11 cellular contexts compared by ENCODE assay signal in genomic region chr20:51697119-51697826, GRCh38.
DNase-seq lines count a peak whose midpoint lies in the region; ATAC-seq, FAIRE-seq and TF ChIP-seq lines count a peak whose summit lies in the region.
"Had no signal": no experiment of that assay in that cellular context is flagged by ENCODE, and none has a peak within 500 bp of the region (broad histone marks: within the 10 kb centered on the region; RNA-seq: fewer than 3 reads in every experiment).

No MANE protein-coding gene starts in this region.

- peak overlapping the region; percentile 77; the same call in 1 of the 2 replicates for H2AK5ac ChIP-seq in H1 (ENCODE audit: low read depth, low read length)

- no peak overlapping the region for H3K23ac ChIP-seq in H1 (ENCODE audit: insufficient read length)

- H3K9ac ChIP-seq in H1 (replicated peaks in 1 of 4; ENCODE audit: extremely low read depth in 1 of 4, low read depth in 3 of 4, low read length in 3 of 4) (no peak overlapping the region; a peak in 1 of 7 replicates), parathyroid adenoma (no peak overlapping the region)

- H2BK15ac ChIP-seq in H1 (ENCODE audit: low read length): no peak overlapping the region

- H2BK20ac ChIP-seq in H1 (ENCODE audit: low read length): peak overlapping the region; percentile 43; the same call in 1 of the 2 replicates

- H3K4me1 ChIP-seq in H1 (replicated peaks in 1 of 4; ENCODE audit: control insufficient read depth in 3 of 4, insufficient read depth in 4 of 4, low read length in 3 of 4) (peaks cover 11 to 24% (median 20%) of the 10 kb centered on the region in 4 experiments), parathyroid adenoma (peaks cover 21% of the 10 kb centered on the region), Peyer's patch (peaks cover 0 to 10% (median 0%) of the 10 kb centered on the region in 4 donors)

- FAIRE-seq in H1 (lab: Jason Lieb, UNC): no peak

- H2BK5ac ChIP-seq in H1 (ENCODE audit: low read depth, low read length): peak overlapping the region; percentile 63; the same call in 1 of the 2 replicates

- no peaks in the 10 kb centered on the region for H3K79me1 ChIP-seq in H1 (ENCODE audit: low read depth, low read length)

- no peak overlapping the region for H4K8ac ChIP-seq in H1 (ENCODE audit: extremely low read depth, insufficient read depth, low read length)

- H3K14ac ChIP-seq in H1 (ENCODE audit: insufficient read length): no peak overlapping the region

- no peak for TF ChIP-seq RAD21 in H1 (IDR thresholded peaks at IDR 0.05 in 1 of 2, conservative IDR thresholded peaks at IDR 0.05 in 1 of 2; ENCODE audit: low read depth in 2 of 2, low read length in 2 of 2)

- H3K27me3 ChIP-seq in H1 (replicated peaks in 1 of 4; ENCODE audit: control insufficient read depth in 3 of 4, extremely low read depth in 1 of 4, insufficient read depth in 3 of 4, low read length in 3 of 4): no peaks in the 10 kb centered on the region
- no peaks in the 10 kb centered on the region for H3K27me3 ChIP-seq in parathyroid adenoma (ENCODE audit: control insufficient read depth, insufficient read depth, low read length)
- H3K27me3 ChIP-seq in Peyer's patch: no peaks in the 10 kb centered on the region

- no peak overlapping the region for H4K5ac ChIP-seq in H1 (ENCODE audit: insufficient read length, low read depth, low read length)

- no peaks in the 10 kb centered on the region for H4K20me1 ChIP-seq in H1 (replicated peaks in 1 of 2; ENCODE audit: control insufficient read depth in 1 of 2, insufficient read depth in 2 of 2, low read length in 2 of 2)

- H2BK120ac ChIP-seq in H1 (replicated peaks; ENCODE audit: low read depth, low read length): peak overlapping the region; percentile 26

- H3K79me2 ChIP-seq in H1 (ENCODE audit: control insufficient read depth in 1 of 2, insufficient read depth in 2 of 2, low read length in 2 of 2) (no peaks in the 10 kb centered on the region), parathyroid adenoma (no peaks in the 10 kb centered on the region)

- H3K9me3 ChIP-seq in H1 (ENCODE audit: insufficient read depth in 2 of 2, low read depth in 1 of 2, low read length in 1 of 2): no peaks in the 10 kb centered on the region
- no peaks in the 10 kb centered on the region for H3K9me3 ChIP-seq in parathyroid adenoma (ENCODE audit: control insufficient read depth, low read length)
- H3K9me3 ChIP-seq in Peyer's patch: no peaks in the 10 kb centered on the region

- WGBS in H1 (ENCODE audit: extremely low coverage in 1 of 2, insufficient coverage in 1 of 2, insufficient read length in 1 of 2, insufficient replicate concordance in 2 of 2, low coverage in 1 of 2, low lambda C conversion rate in 2 of 2, missing lambda C conversion rate in 1 of 2), 2 experiments: 83% methylated on average over 8 of the region's 8 CpGs; no CpG with 5 or more reads in 1 of the 2 experiments

- H3K23me2 ChIP-seq in H1 (ENCODE audit: low read depth, low read length): no peaks in the 10 kb centered on the region

- POLR2A ChIA-PET in H1 (lab: Charles Lee; ENCODE audit: partially characterized antibody): interaction anchor here (1.0 kb wide), 1 partner anchor 9 kb away, joined by 5 read pairs; no protein-coding TSS in a partner anchor

- peak overlapping the region; percentile 75 for H2BK12ac ChIP-seq in H1 (ENCODE audit: low read depth, low read length)

- H3K4me3 ChIP-seq in H1 (ENCODE audit: extremely low read depth in 1 of 4, insufficient read depth in 2 of 4, low read depth in 3 of 4, low read length in 4 of 4) (no peak overlapping the region), parathyroid adenoma (ENCODE audit: low read depth, low read length) (no peak overlapping the region), Peyer's patch (no peak overlapping the region)

- H4K91ac ChIP-seq in H1 (replicated peaks; ENCODE audit: insufficient read length, low read length): peak overlapping the region; percentile 8

- no peak overlapping the region for H3K27ac ChIP-seq in H1 (ENCODE audit: low read depth, low read length)
- H3K27ac ChIP-seq in parathyroid adenoma: no peak overlapping the region
- no peak overlapping the region for H3K27ac ChIP-seq in Peyer's patch

- H3K4ac ChIP-seq in H1 (replicated peaks; ENCODE audit: insufficient read length, low read depth, low read length): no peak overlapping the region

- H3K4me2 ChIP-seq in H1 (ENCODE audit: insufficient read depth in 1 of 2, low read depth in 2 of 2, low read length in 2 of 2) (no peak overlapping the region), parathyroid adenoma (ENCODE audit: low read length) (no peak overlapping the region)

- no peaks in the 10 kb centered on the region for H3K36me3 ChIP-seq in H1 (ENCODE audit: control insufficient read depth in 2 of 4, insufficient read depth in 4 of 4, low read length in 3 of 4)
- no peaks in the 10 kb centered on the region for H3K36me3 ChIP-seq in parathyroid adenoma (ENCODE audit: control insufficient read depth, insufficient read depth, low read length)
- peaks cover 0 to 12% (median 0%) of the 10 kb centered on the region in 3 donors for H3K36me3 ChIP-seq in Peyer's patch

- DNase-seq in NCI-H1417 (lab: John Stamatoyannopoulos, UW): peak in 2 of 3 experiments; percentile 10 to 67
- no peak for DNase-seq in NCI-H1417 treated with DMSO at 0.1 percent for 48 hours (lab: John Stamatoyannopoulos, UW)
- peak; percentile 24 for DNase-seq in NCI-H82 treated with DMSO at 0.1 percent for 48 hours (lab: John Stamatoyannopoulos, UW; ENCODE audit: unreplicated experiment)
- DNase-seq in H1 (ENCODE audit: low read depth in 1 of 2, low spot score in 2 of 2): no peak
- DNase-seq in OCI-M2 (lab: John Stamatoyannopoulos, UW; ENCODE audit: unreplicated experiment): no peak
- DNase-seq in Peyer's patch: no peak
- DNase-seq: activated naive CD8-positive, alpha-beta T cell treated with anti-CD3 and anti-CD28 coated beads, Interleukin-2, amount 10 ng/mL, durations not matched to agents 7 days and 5 days; effector memory CD4-positive, alpha-beta T cell; T-helper 9 cell had no signal

- CTCF ChIA-PET in H1 (lab: Charles Lee; ENCODE audit: partially characterized antibody): interaction anchor here (0.8 to 1.7 kb wide), 7 partner anchors 9 to 385 kb away, joined by 3 to 5 read pairs (median 3); no protein-coding TSS in a partner anchor

- TF ChIP-seq POLR2A in H1 (IDR thresholded peaks at IDR 0.05; ENCODE audit: control extremely low read depth in 1 of 2, low read depth in 2 of 2, low read length in 2 of 2) (no peak), Peyer's patch (IDR thresholded peaks at IDR 0.05) (no peak)

- TF ChIP-seq CTCF in H1 (IDR thresholded peaks at IDR 0.05; ENCODE audit: control extremely low read depth in 1 of 3, insufficient read depth in 1 of 3, low read depth in 1 of 3, low read length in 3 of 3) (no peak), parathyroid adenoma (IDR thresholded peaks at IDR 0.05) (no peak), Peyer's patch (IDR thresholded peaks at IDR 0.05) (no peak)

- no peak for TF ChIP-seq EP300 in H1 (IDR thresholded peaks at IDR 0.05; ENCODE audit: borderline replicate concordance in 1 of 2, low read depth in 2 of 2, low read length in 2 of 2)

- H2AFZ ChIP-seq in H1 (ENCODE audit: low read length) (no peak overlapping the region), parathyroid adenoma (peak overlapping the region; percentile 17)

- peak overlapping the region; percentile 80 for H3K18ac ChIP-seq in H1 (ENCODE audit: extremely low read depth, low read length)

- no peak for ATAC-seq in HG02642 (IDR thresholded peaks at IDR 0.05; ENCODE audit: poor library complexity, unreplicated experiment)

- no peak overlapping the region for H3K56ac ChIP-seq in H1 (replicated peaks; ENCODE audit: insufficient read length, low read depth, low read length)

TF ChIP-seq in H1, 55 proteins besides CTCF, POLR2A, EP300 and RAD21:
- no peak for TF ChIP-seq ZNF274 (IDR thresholded peaks at IDR 0.05; ENCODE audit: borderline replicate concordance, extremely low read depth, low read length)
- TF ChIP-seq NANOG (IDR thresholded peaks at IDR 0.05; ENCODE audit: insufficient read depth, low read depth, low read length, poor library complexity, severe bottlenecking): no peak
- TF ChIP-seq CEBPB (IDR thresholded peaks at IDR 0.05; ENCODE audit: low read depth, low read length): no peak
- no peak for TF ChIP-seq TAF7 (optimal IDR thresholded peaks at IDR 0.05; ENCODE audit: borderline replicate concordance, low read depth, low read length)
- TF ChIP-seq YY1 (IDR thresholded peaks at IDR 0.05; ENCODE audit: low read depth, low read length): no peak
- TF ChIP-seq TAF1 (IDR thresholded peaks at IDR 0.05; ENCODE audit: low read depth, low read length): no peak
- TF ChIP-seq JUN (IDR thresholded peaks at IDR 0.05; ENCODE audit: low read depth, low read length): no peak
- no peak for TF ChIP-seq ASH2L (IDR thresholded peaks at IDR 0.05; ENCODE audit: low read length)
- no peak for TF ChIP-seq SIRT6 (IDR thresholded peaks at IDR 0.05; ENCODE audit: low read length)
- TF ChIP-seq ATF3 (IDR thresholded peaks at IDR 0.05; ENCODE audit: insufficient read depth, low read depth, low read length): no peak
- no peak for TF ChIP-seq RFX5 (IDR thresholded peaks at IDR 0.05; ENCODE audit: borderline replicate concordance, low read depth, low read length)
- TF ChIP-seq SP1 (IDR thresholded peaks at IDR 0.05; ENCODE audit: low read depth, low read length): no peak
- no peak for TF ChIP-seq POLR2AphosphoS5 (IDR thresholded peaks at IDR 0.05; ENCODE audit: low read depth, low read length)
- TF ChIP-seq BRCA1 (IDR thresholded peaks at IDR 0.05; ENCODE audit: low read depth, low read length): no peak
- TF ChIP-seq HDAC6 (IDR thresholded peaks at IDR 0.05; ENCODE audit: low read depth, low read length): no peak
- no peak for TF ChIP-seq RNF2 (IDR thresholded peaks at IDR 0.05; ENCODE audit: borderline replicate concordance, low read depth, low read length, missing control alignments, poor library complexity, severe bottlenecking)

Comparison
In these comparisons a context has a peak if more than half of its experiments do, and no peak if none do; other contexts are left out.
1. DNase-seq: peak in NCI-H1417 (2 of 3) and NCI-H82 treated with DMSO at 0.1 percent for 48 hours (single experiment); none in NCI-H1417 treated with DMSO at 0.1 percent for 48 hours (single experiment), H1 (0 of 2), OCI-M2 (single experiment) and Peyer's patch (0 of 3).